8 cellular contexts compared by ENCODE assay signal in genomic region chr2:101001713-101002561, GRCh38. TPM values are rescaled to one million over a fixed set of nuclear protein-coding genes. Genes with fewer than 3 reads are reported as not detected.
DNase-seq lines count a peak whose midpoint lies in the region; ATAC-seq, FAIRE-seq and TF ChIP-seq lines count a peak whose summit lies in the region.

RPL31 (plus strand) TSS chr2:101002289; CDS start chr2:101002702, 413 bp downstream.

- peak within 1 kb of the TSS; percentile 92 for H2AFZ ChIP-seq in OCI-LY7 (ENCODE audit: low read length)
- peak within 1 kb of the TSS; percentile 63 for H2AFZ ChIP-seq in endothelial cell of umbilical vein (ENCODE audit: low read depth, low read length)

- FAIRE-seq in D721Med (lab: Jason Lieb, UNC) (no peak), endothelial cell of umbilical vein (lab: Jason Lieb, UNC) (peak; percentile 96)

- no peaks in the 10 kb centered on the region for H3K9me2 ChIP-seq in OCI-LY7 (ENCODE audit: insufficient read depth, low read length)

- dilution Hi-C loops in endothelial cell of umbilical vein (cut with MboI; ENCODE audit: extremely low pct_ligation_motif_present, low sequenced_read_pairs), result no loop called here

- peak within 1 kb of the TSS; percentile 56 for H3K27ac ChIP-seq in OCI-LY7 (ENCODE audit: low read depth, low read length, poor library complexity, severe bottlenecking)
- H3K27ac ChIP-seq in endothelial cell of umbilical vein (ENCODE audit: insufficient read depth, low read depth, low read length), result peak within 1 kb of the TSS; percentile 76

- peaks cover 47% of the 10 kb centered on the region for H3K36me3 ChIP-seq in OCI-LY7 (ENCODE audit: insufficient read depth, low read length)
- peaks cover 24 to 35% of the 10 kb centered on the region in 2 experiments for H3K36me3 ChIP-seq in endothelial cell of umbilical vein (ENCODE audit: control insufficient read depth in 2 of 2, extremely low read depth in 1 of 2, insufficient read depth in 2 of 2, low read length in 2 of 2)

- H3K4me1 ChIP-seq in OCI-LY7 (ENCODE audit: insufficient read depth, low read length, poor library complexity, severe bottlenecking) (peaks cover 25% of the 10 kb centered on the region), endothelial cell of umbilical vein (ENCODE audit: control insufficient read depth, extremely low read depth, insufficient read depth, low read length) (peaks cover 24% of the 10 kb centered on the region)

- H3K9me3 ChIP-seq in OCI-LY7 (ENCODE audit: low read length) (no peaks in the 10 kb centered on the region), endothelial cell of umbilical vein (replicated peaks; ENCODE audit: control insufficient read depth, insufficient read depth, low read length) (no peaks in the 10 kb centered on the region)

- H3K9ac ChIP-seq in endothelial cell of umbilical vein (replicated peaks; ENCODE audit: extremely low read depth, insufficient read depth, low read length), result peak within 1 kb of the TSS; percentile 92

- CTCF ChIA-PET in OCI-LY7 (lab: Charles Lee; ENCODE audit: unreplicated experiment), result no interaction called here
- CTCF ChIA-PET in endothelial cell of umbilical vein (lab: Charles Lee), result interaction anchor here (1.3 to 3.9 kb wide), 8 partner anchors 11 to 395 kb away, joined by 3 to 16 read pairs (median 9); no protein-coding TSS in a partner anchor

- DNase-seq in D721Med (ENCODE audit: insufficient read length, low spot score), result peak; percentile 98
- peak; percentile 94 for DNase-seq in HuH-7.5 (ENCODE audit: low spot score)
- DNase-seq in OCI-LY7 (ENCODE audit: low spot score), result peak; percentile 95
- peak; percentile 90 for DNase-seq in activated T-cell treated with anti-CD3 and anti-CD28 coated beads for 1 hour (ENCODE audit: low read depth)
- peak; percentile 95 for DNase-seq in endothelial cell of umbilical vein (ENCODE audit: low read depth, low spot score)
- peak; percentile 96 for DNase-seq in midbrain (lab: John Stamatoyannopoulos, UW)
- peak; percentile 88 to 93 for DNase-seq in stimulated activated CD8-positive, alpha-beta memory T cell treated with anti-CD3 and anti-CD28 coated beads, Interleukin-2, amount 100 ng/mL, for 1 hour (ENCODE audit: low read depth in 2 of 2)

- no peaks in the 10 kb centered on the region for H3K9me1 ChIP-seq in endothelial cell of umbilical vein (replicated peaks; ENCODE audit: control insufficient read depth, extremely low read depth, insufficient read depth, low read length)

- H4K20me1 ChIP-seq in OCI-LY7 (ENCODE audit: insufficient read depth, low read length), result peaks cover 36% of the 10 kb centered on the region; the same call in 1 of the 2 replicates
- peaks cover 2% of the 10 kb centered on the region for H4K20me1 ChIP-seq in endothelial cell of umbilical vein (replicated peaks; ENCODE audit: control insufficient read depth, extremely low read depth, insufficient read depth, low read length)

- BruUV-seq in OCI-LY7 (replicated peaks; lab: Mats Ljungman, UMichigan) (no TSS peak), endothelial cell of umbilical vein (replicated peaks; lab: Mats Ljungman, UMichigan) (TSS peak; percentile 79)

- TF ChIP-seq POLR2A in endothelial cell of umbilical vein (IDR thresholded peaks at IDR 0.05; ENCODE audit: low read depth, low read length), result peak; percentile 99

- peaks cover 49% of the 10 kb centered on the region for H3K79me2 ChIP-seq in OCI-LY7 (ENCODE audit: insufficient read depth, low read depth, low read length)
- H3K79me2 ChIP-seq in endothelial cell of umbilical vein (ENCODE audit: control insufficient read depth, insufficient read depth, low read length), result peaks cover 43% of the 10 kb centered on the region

- ATAC-seq in GM21526 (IDR thresholded peaks at IDR 0.05; ENCODE audit: low FRiP score, unreplicated experiment), result peak; percentile 97

- no peaks in the 10 kb centered on the region for H3K27me3 ChIP-seq in endothelial cell of umbilical vein (ENCODE audit: control insufficient read depth in 2 of 2, insufficient read depth in 2 of 2, low read length in 2 of 2)

- peak within 1 kb of the TSS; percentile 79 for H3K4me2 ChIP-seq in OCI-LY7 (ENCODE audit: low read length)
- peak within 1 kb of the TSS; percentile 89 for H3K4me2 ChIP-seq in endothelial cell of umbilical vein (ENCODE audit: insufficient read depth, low read length)

- intact Hi-C loops in OCI-LY7 (cut with micrococcal nuclease; ENCODE audit: unreplicated experiment) (no loop called here), endothelial cell of umbilical vein (cut with micrococcal nuclease) (loop anchor here (1.0 to 2.0 kb wide), 3 partner anchors 123 to 392 kb away; no protein-coding TSS in a partner anchor)

- TF ChIP-seq CTCF in D721Med (IDR thresholded peaks at IDR 0.05; ENCODE audit: insufficient read depth, missing control alignments) (no peak), OCI-LY7 (conservative IDR thresholded peaks at IDR 0.05; ENCODE audit: low read length) (no peak), endothelial cell of umbilical vein (IDR thresholded peaks at IDR 0.05; ENCODE audit: extremely low read depth in 1 of 2, insufficient read depth in 1 of 2, low read depth in 1 of 2, low read length in 2 of 2) (no peak)

- peak within 1 kb of the TSS; percentile 92 for H3K4me3 ChIP-seq in OCI-LY7 (ENCODE audit: low read depth, low read length, poor library complexity, severe bottlenecking)
- peak within 1 kb of the TSS; percentile 82 to 94 (median 90) for H3K4me3 ChIP-seq in endothelial cell of umbilical vein (replicated peaks in 1 of 3; ENCODE audit: insufficient read depth in 1 of 3, low read depth in 1 of 3, low read length in 3 of 3)

- POLR2A ChIA-PET in OCI-LY7 (lab: Charles Lee), result interaction anchor here (0.6 to 1.7 kb wide), 3 partner anchors 10 to 439 kb away, joined by 3 to 5 read pairs (median 4); partner anchors contain the start of gene PDCL3
- POLR2A ChIA-PET in endothelial cell of umbilical vein (lab: Charles Lee), result interaction anchor here (0.6 to 1.9 kb wide), 11 partner anchors 11 to 439 kb away, joined by 3 to 8 read pairs (median 4); partner anchors contain the start of genes PDCL3 and TBC1D8

TF ChIP-seq in endothelial cell of umbilical vein, 7 proteins besides CTCF, POLR2A, EP300 and RAD21:
- peak; percentile 99 for TF ChIP-seq POLR2AphosphoS5 (IDR thresholded peaks at IDR 0.05; ENCODE audit: insufficient read depth, low read depth, low read length)
- TF ChIP-seq MAX (IDR thresholded peaks at IDR 0.05; ENCODE audit: insufficient read depth, insufficient read length), result peak; percentile 73
- no peak for TF ChIP-seq MYC (IDR thresholded peaks at IDR 0.05; ENCODE audit: low read depth, low read length)
- TF ChIP-seq EZH2 (IDR thresholded peaks at IDR 0.05; ENCODE audit: borderline replicate concordance, low read depth, low read length, severe bottlenecking), result no peak
- no peak for TF ChIP-seq GATA2 (IDR thresholded peaks at IDR 0.05; ENCODE audit: insufficient read depth, insufficient read length, low read depth, low read length)
- no peak for TF ChIP-seq FOS (IDR thresholded peaks at IDR 0.05; ENCODE audit: borderline replicate concordance, insufficient read depth, low read length)
TF ChIP-seq in endothelial cell of umbilical vein: peak in this region for 2.

RNA-seq across cellular contexts. Expression of gene RPL31, which starts in this region (rescaled TPM):
- total RNA-seq in OCI-LY7 (2014; rRNA removed; shearing (Covaris generic)), result 1,977 and 1,991 TPM in 2 replicates
- total RNA-seq in OCI-LY7 (2022) (1,220 and 1,348 TPM in 2 replicates), endothelial cell of umbilical vein (1,337 and 1,355 TPM in 2 replicates)
- polyA plus RNA-seq in endothelial cell of umbilical vein, result 975 and 1,137 TPM in 2 replicates
- polyA plus RNA-seq in endothelial cell of umbilical vein (2011; cell fraction: cytosol; rRNA removed), result 3,338 and 4,040 TPM in 2 replicates
- polyA plus RNA-seq in endothelial cell of umbilical vein (2011; cell fraction: nucleus; rRNA removed), result 767 and 904 TPM in 2 replicates
- 4,052 and 5,308 TPM in 2 replicates for polyA plus RNA-seq in endothelial cell of umbilical vein (2012)
- 521 and 829 TPM in 2 replicates for polyA minus RNA-seq in endothelial cell of umbilical vein
- polyA minus RNA-seq in endothelial cell of umbilical vein (2011; cell fraction: cytosol; rRNA and poly(A)+ RNA removed), result 362 TPM
- polyA minus RNA-seq in endothelial cell of umbilical vein (2011; cell fraction: nucleus; rRNA and poly(A)+ RNA removed), result 83.9 and 84.4 TPM in 2 replicates

Comparison
In these comparisons a context has a peak if more than half of its experiments do, and no peak if none do; other contexts are left out.
1. Peak in every context shown above with its lines: DNase-seq, ATAC-seq, H3K4me3 ChIP-seq and H3K27ac ChIP-seq.